In genomic region chr3:8571256-8571655, GRCh38 we compare ENCODE assay signal across 18 cellular contexts.
DNase-seq lines count a peak whose midpoint lies in the region; ATAC-seq and TF ChIP-seq lines count a peak whose summit lies in the region.
"Had no signal": no experiment of that assay in that cellular context is flagged by ENCODE, and none has a peak within 500 bp of the region (broad histone marks: within the 10 kb centered on the region; RNA-seq: fewer than 3 reads in every experiment).

No MANE protein-coding gene starts in this region.

- H3K36me3 ChIP-seq in neural progenitor cell, result no peaks in the 10 kb centered on the region
- H3K36me3 ChIP-seq: colonic mucosa, uterus had no signal

- H3K27me3 ChIP-seq in neural progenitor cell, result no peaks in the 10 kb centered on the region
- H3K27me3 ChIP-seq: colonic mucosa, uterus had no signal

- no peaks in the 10 kb centered on the region for H3K36me3 Mint-ChIP-seq in activated CD8-positive, alpha-beta T cell treated with anti-CD3 and anti-CD28 coated beads for 36 hours (ENCODE audit: low read depth)
- peaks cover 8% of the 10 kb centered on the region for H3K36me3 Mint-ChIP-seq in neural progenitor cell
- H3K36me3 Mint-ChIP-seq in glutamatergic neuron (ENCODE audit: unreplicated experiment), result no peaks in the 10 kb centered on the region

- no peaks in the 10 kb centered on the region for H3F3A ChIP-seq in neural progenitor cell (ENCODE audit: low read depth)

- no peak for ATAC-seq in activated CD8-positive, alpha-beta T cell treated with anti-CD3 and anti-CD28 coated beads for 36 hours
- ATAC-seq: sciatic nerve had no signal

- no peak for TF ChIP-seq CTCF in activated CD8-positive, alpha-beta T cell treated with anti-CD3 and anti-CD28 coated beads for 36 hours (IDR thresholded peaks at IDR 0.05)
- TF ChIP-seq CTCF in neural progenitor cell (IDR thresholded peaks at IDR 0.05) (no peak), glutamatergic neuron (IDR thresholded peaks at IDR 0.05; ENCODE audit: partially characterized antibody, unreplicated experiment) (no peak)

- no peak overlapping the region for H3K27ac ChIP-seq in neural progenitor cell
- H3K27ac ChIP-seq: colonic mucosa, uterus had no signal

- no peak overlapping the region for H2AFZ ChIP-seq in neural progenitor cell (replicated peaks)

- H3K79me2 ChIP-seq in neural progenitor cell (ENCODE audit: low read depth), result no peaks in the 10 kb centered on the region

- H4K20me1 ChIP-seq in neural progenitor cell (ENCODE audit: low read depth), result no peaks in the 10 kb centered on the region

- no peaks in the 10 kb centered on the region for H3K9me3 ChIP-seq in neural progenitor cell (ENCODE audit: low read depth)
- H3K9me3 ChIP-seq: colonic mucosa, uterus had no signal

- H3K4me3 ChIP-seq in neural progenitor cell, result no peak overlapping the region
- H3K4me3 ChIP-seq: colonic mucosa, uterus had no signal

- peaks cover 4% of the 10 kb centered on the region for H3K27me3 Mint-ChIP-seq in activated CD8-positive, alpha-beta T cell treated with anti-CD3 and anti-CD28 coated beads for 36 hours
- H3K27me3 Mint-ChIP-seq in neural progenitor cell (ENCODE audit: insufficient read depth, low read depth) (no peaks in the 10 kb centered on the region), glutamatergic neuron (ENCODE audit: unreplicated experiment) (no peaks in the 10 kb centered on the region)

- peak; percentile 0 for DNase-seq in stimulated activated CD4-positive, alpha-beta T cell treated with anti-CD3 and anti-CD28 coated beads, Interleukin-2, amount 100 ng/mL, for 4 hours (ENCODE audit: low read depth)
- DNase-seq in stimulated activated CD4-positive, alpha-beta T cell treated with anti-CD3 and anti-CD28 coated beads, Interleukin-2, amount 100 ng/mL, for 24 hours, result no peak
- DNase-seq in activated CD8-positive, alpha-beta T cell treated with anti-CD3 and anti-CD28 coated beads for 36 hours, result peak; percentile 11
- DNase-seq in neural progenitor cell (ENCODE audit: low spot score) (no peak), NK-92 (lab: John Stamatoyannopoulos, UW; ENCODE audit: unreplicated experiment) (no peak), NCI-H2107 treated with DMSO at 0.1 percent for 48 hours (lab: John Stamatoyannopoulos, UW; ENCODE audit: unreplicated experiment) (no peak), NCI-H1694 (lab: John Stamatoyannopoulos, UW) (no peak), glutamatergic neuron (no peak)
- DNase-seq: aorta; colonic mucosa; DMS 273 treated with DMSO at 0.1 percent for 48 hours; IMR-90; NCI-H1417; NK-92 treated with Interleukin-12 subunit alpha and Interleukin-12 subunit beta, amount 100 ng/mL, for 24 hours; SHP77; uterus had no signal

- no peak overlapping the region for H3K4me2 ChIP-seq in neural progenitor cell

- CTCF ChIA-PET in activated CD8-positive, alpha-beta T cell treated with anti-CD3 and anti-CD28 coated beads for 36 hours (lab: Charles Lee), result no interaction called here

- no peak overlapping the region for H3K9ac ChIP-seq in neural progenitor cell

- no peaks in the 10 kb centered on the region for H3K4me1 ChIP-seq in neural progenitor cell
- H3K4me1 ChIP-seq: colonic mucosa had no signal

- peaks cover 14% of the 10 kb centered on the region for H3K4me1 Mint-ChIP-seq in activated CD8-positive, alpha-beta T cell treated with anti-CD3 and anti-CD28 coated beads for 36 hours (ENCODE audit: low read depth)
- peaks cover 4% of the 10 kb centered on the region for H3K4me1 Mint-ChIP-seq in neural progenitor cell
- no peaks in the 10 kb centered on the region for H3K4me1 Mint-ChIP-seq in glutamatergic neuron (ENCODE audit: low read depth, unreplicated experiment)

- POLR2A ChIA-PET in activated CD8-positive, alpha-beta T cell treated with anti-CD3 and anti-CD28 coated beads for 36 hours (lab: Charles Lee), result no interaction called here

- H3K27ac Mint-ChIP-seq in activated CD8-positive, alpha-beta T cell treated with anti-CD3 and anti-CD28 coated beads for 36 hours, result no peak overlapping the region
- H3K27ac Mint-ChIP-seq in neural progenitor cell (peak overlapping the region; percentile 61), glutamatergic neuron (ENCODE audit: unreplicated experiment) (no peak overlapping the region)

- H3K9me3 Mint-ChIP-seq in activated CD8-positive, alpha-beta T cell treated with anti-CD3 and anti-CD28 coated beads for 36 hours, result no peaks in the 10 kb centered on the region
- H3K9me3 Mint-ChIP-seq in neural progenitor cell, result no peaks in the 10 kb centered on the region
- H3K9me3 Mint-ChIP-seq in glutamatergic neuron (ENCODE audit: unreplicated experiment), result no peaks in the 10 kb centered on the region

- intact Hi-C loops in activated CD8-positive, alpha-beta T cell treated with anti-CD3 and anti-CD28 coated beads for 36 hours (cut with micrococcal nuclease), result no loop called here

- H3K4me3 Mint-ChIP-seq in activated CD8-positive, alpha-beta T cell treated with anti-CD3 and anti-CD28 coated beads for 36 hours, result no peak overlapping the region
- H3K4me3 Mint-ChIP-seq in neural progenitor cell (no peak overlapping the region), glutamatergic neuron (ENCODE audit: unreplicated experiment) (no peak overlapping the region)
- H3K4me3 Mint-ChIP-seq: neural crest cell had no signal

Comparison
In these comparisons a context has a peak if more than half of its experiments do, and no peak if none do; other contexts are left out.
1. DNase-seq: peak in stimulated activated CD4-positive, alpha-beta T cell treated with anti-CD3 and anti-CD28 coated beads, Interleukin-2, amount 100 ng/mL, for 4 hours (single experiment) and activated CD8-positive, alpha-beta T cell treated with anti-CD3 and anti-CD28 coated beads for 36 hours (single experiment); none in stimulated activated CD4-positive, alpha-beta T cell treated with anti-CD3 and anti-CD28 coated beads, Interleukin-2, amount 100 ng/mL, for 24 hours (0 of 2), neural progenitor cell (single experiment), NK-92 (single experiment), NCI-H2107 treated with DMSO at 0.1 percent for 48 hours (single experiment), NCI-H1694 (single experiment) and glutamatergic neuron (single experiment).